Comparison of ENCODE assay signal across 8 cellular contexts in the genomic region with DNA sequence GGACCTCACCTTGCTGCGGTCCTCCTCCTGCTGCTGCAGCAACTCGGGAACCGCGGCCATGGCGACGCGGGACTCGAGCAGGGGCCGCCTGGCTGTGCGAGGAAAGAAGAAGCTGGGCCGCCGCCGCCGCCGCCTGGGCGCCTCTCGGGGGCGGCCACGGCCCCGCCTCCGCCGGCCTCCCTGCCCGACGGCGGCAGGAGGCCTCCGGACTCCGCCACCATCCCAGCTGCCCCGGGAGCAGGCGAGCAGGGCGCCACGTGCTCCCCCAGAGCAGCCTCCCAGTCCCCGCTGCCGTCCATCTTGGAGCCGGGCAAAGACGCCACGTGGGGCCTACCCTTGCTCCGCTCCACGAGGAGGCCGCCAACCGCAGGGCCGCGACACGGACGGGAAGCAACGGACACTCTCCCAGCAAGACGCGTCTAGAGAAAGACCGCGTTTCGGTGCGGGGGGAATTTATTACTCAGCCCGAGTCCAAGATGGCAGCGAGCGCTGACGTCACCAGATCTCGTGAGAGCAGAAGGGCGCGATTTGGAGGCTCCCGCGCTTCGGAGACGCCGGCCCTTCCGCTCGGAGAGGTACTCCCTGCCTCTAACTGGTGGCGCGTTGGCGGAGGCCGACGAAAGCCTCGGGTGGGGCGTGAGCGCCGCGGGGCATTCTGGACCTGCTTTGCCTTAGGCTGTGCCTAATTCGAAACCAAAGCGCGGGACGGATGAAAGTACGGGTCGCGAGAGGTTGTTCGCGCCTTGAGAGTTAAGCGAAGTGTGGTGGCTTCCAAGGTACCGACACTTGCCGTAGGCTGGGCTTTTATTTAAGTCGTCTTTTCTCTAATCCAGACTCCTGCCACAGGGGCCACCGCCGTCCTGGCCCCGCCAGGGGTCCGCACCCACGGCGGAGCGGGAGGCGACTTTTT. TPM values are rescaled to one million over a fixed set of nuclear protein-coding genes. Genes with fewer than 3 reads are reported as not detected.
DNase-seq lines count a peak whose midpoint lies in the region; ATAC-seq and TF ChIP-seq lines count a peak whose summit lies in the region.

A gene with protein sequence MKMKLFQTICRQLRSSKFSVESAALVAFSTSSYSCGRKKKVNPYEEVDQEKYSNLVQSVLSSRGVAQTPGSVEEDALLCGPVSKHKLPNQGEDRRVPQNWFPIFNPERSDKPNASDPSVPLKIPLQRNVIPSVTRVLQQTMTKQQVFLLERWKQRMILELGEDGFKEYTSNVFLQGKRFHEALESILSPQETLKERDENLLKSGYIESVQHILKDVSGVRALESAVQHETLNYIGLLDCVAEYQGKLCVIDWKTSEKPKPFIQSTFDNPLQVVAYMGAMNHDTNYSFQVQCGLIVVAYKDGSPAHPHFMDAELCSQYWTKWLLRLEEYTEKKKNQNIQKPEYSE (plus strand): TSS at position 653 of the 910 bp plus-strand sequence. CDS start 842 bp downstream, outside the sequence.
A gene (minus strand): TSS at position 429 of the 910 bp plus-strand sequence. CDS start 369 bp downstream, at position 60.

- no peak for TF ChIP-seq CTCF in GM13976 (IDR thresholded peaks at IDR 0.05; ENCODE audit: borderline replicate concordance, control extremely low read depth, extremely low read depth, insufficient read depth, missing control alignments)
- peak in 2 of 9 donors; percentile 10 to 20 for TF ChIP-seq CTCF in heart right ventricle (IDR thresholded peaks at IDR 0.05)
- TF ChIP-seq CTCF in upper lobe of left lung (IDR thresholded peaks at IDR 0.05), result peak in 1 of 6 experiments; percentile 23

- WGBS in heart right ventricle, 2 donors, result 0% methylated on average over 86 to 95 of the region's 96 CpGs
- WGBS in upper lobe of left lung, 2 donors, result 0 to 1% methylated on average over 19 to 44 of the region's 96 CpGs

- H3K27ac ChIP-seq in heart right ventricle (peak within 1 kb of the TSS; percentile 89 to 99 (median 96)), upper lobe of left lung (peak within 1 kb of the TSS; percentile 96 to 98 (median 98))

- H3K9me3 ChIP-seq in heart right ventricle, result no peaks in the 10 kb centered on the region
- no peaks in the 10 kb centered on the region for H3K9me3 ChIP-seq in upper lobe of left lung

- intact Hi-C loops in T-helper 1 cell treated with Interleukin-12 subunit alpha and Interleukin-12 subunit beta and Interleukin-4 antibody, amounts not matched to agents 30 ng/mL and 1 ng/mL, for 36 hours (cut with micrococcal nuclease), result loop anchor here (1.0 to 10.0 kb wide), 15 partner anchors 7 to 824 kb away; a partner anchor contains a TSS
- intact Hi-C loops in heart right ventricle (cut with DNase I) (loop anchor here in 3 of 10 donors (2.0 to 10.0 kb wide), 3 partner anchors 74 to 398 kb away; a partner anchor contains a TSS), posterior cingulate gyrus (cut with DNase I) (loop anchor here (2.0 to 10.0 kb wide), 4 partner anchors 168 to 434 kb away; a partner anchor contains a TSS)

- TF ChIP-seq POLR2A in upper lobe of left lung (IDR thresholded peaks at IDR 0.05), result peak in 2 of 4 donors; percentile 61 to 81

- H3K36me3 ChIP-seq in heart right ventricle (peaks cover 0 to 4% (median 0%) of the 10 kb centered on the region in 9 donors), upper lobe of left lung (no peaks in the 10 kb centered on the region)

- in situ Hi-C loops in GM13976 (cut with MboI; ENCODE audit: low sequenced_read_pairs, unreplicated experiment), result no loop called here

- H3K4me3 ChIP-seq in heart right ventricle (peak within 1 kb of the TSS; percentile 75 to 97 (median 92)), upper lobe of left lung (peak within 1 kb of the TSS; percentile 63 to 91 (median 88))

- H3K4me1 ChIP-seq in heart right ventricle (peaks cover 0 to 80% (median 77%) of the 10 kb centered on the region in 9 donors), upper lobe of left lung (peaks cover 66 to 83% (median 69%) of the 10 kb centered on the region in 4 donors)

- TF ChIP-seq EP300 in upper lobe of left lung (IDR thresholded peaks at IDR 0.05), result peak in 1 of 4 donors; percentile 51

- H3K27me3 ChIP-seq in heart right ventricle (no peaks in the 10 kb centered on the region), upper lobe of left lung (no peaks in the 10 kb centered on the region)

- peak; percentile 98 for DNase-seq in GM13976 (ENCODE audit: low spot score)
- DNase-seq in NCI-H146 treated with DMSO at 0.1 percent for 48 hours (lab: John Stamatoyannopoulos, UW; ENCODE audit: unreplicated experiment), result peak; percentile 98
- peak; percentile 99 for DNase-seq in amniotic epithelial cell (ENCODE audit: low read depth)
- peak; percentile 100 for DNase-seq in heart right ventricle
- DNase-seq in posterior cingulate gyrus, result peak; percentile 97 to 100 (median 100)
- peak; percentile 99 for DNase-seq in upper lobe of left lung

- ATAC-seq in HG02870 (IDR thresholded peaks at IDR 0.05; ENCODE audit: unreplicated experiment) (peak; percentile 74), heart right ventricle (peak; percentile 95 to 99 (median 98)), upper lobe of left lung (ENCODE audit: low FRiP score in 2 of 2) (peak; percentile 98 to 100)

RNA-seq across cellular contexts. Expression of the first gene that starts in this region (rescaled TPM):
- 33.1 and 35.3 TPM in 2 replicates for total RNA-seq in T-helper 1 cell treated with Interleukin-12 subunit alpha and Interleukin-12 subunit beta and Interleukin-4 antibody, amounts not matched to agents 30 ng/mL and 1 ng/mL, for 36 hours
- 10 to 100 TPM in 8 of 10 donors, 1 to 10 TPM in 2; 9.7 to 16.0 (median 12.9) TPM for total RNA-seq in heart right ventricle
- 10 to 100 TPM in 1 of 2 donors, 1 to 10 TPM in 1; 6.0 to 14.1 TPM for polyA plus RNA-seq in heart right ventricle
- total RNA-seq in upper lobe of left lung, result 10 to 100 TPM in 5 of 6 donors, 1 to 10 TPM in 1; 9.4 to 22.0 (median 13.3) TPM

RNA-seq across cellular contexts. Expression of the second gene that starts in this region (rescaled TPM):
- total RNA-seq in T-helper 1 cell treated with Interleukin-12 subunit alpha and Interleukin-12 subunit beta and Interleukin-4 antibody, amounts not matched to agents 30 ng/mL and 1 ng/mL, for 36 hours, result 157 and 174 TPM in 2 replicates
- total RNA-seq in heart right ventricle (10 to 100 TPM; 41.6 to 59.1 (median 47.3) TPM), upper lobe of left lung (100 to 1,000 TPM in 4 of 6 donors, 10 to 100 TPM in 2; 72.0 to 177 (median 111) TPM)
- polyA plus RNA-seq in heart right ventricle, result 10 to 100 TPM; 29.0 to 55.5 TPM

Comparison
In these comparisons a context has a peak if more than half of its experiments do, and no peak if none do; other contexts are left out.
1. Peak in every context shown above with its lines: DNase-seq, ATAC-seq, H3K4me3 ChIP-seq and H3K27ac ChIP-seq.